1 cellular context compared by ENCODE assay signal in genomic region chr11:69000831-69001245, GRCh38.
TF ChIP-seq lines count a peak whose summit lies in the region.

No MANE protein-coding gene starts in this region.

TF ChIP-seq in K562, 482 proteins besides CTCF, POLR2A, EP300 and RAD21:
- TF ChIP-seq CBFB (CRISPR knock-in tag; IDR thresholded peaks at IDR 0.05) (no peak), TRIM24 (IDR thresholded peaks at IDR 0.05) (no peak), SRSF1 (IDR thresholded peaks at IDR 0.05; ENCODE audit: low read depth, low read length) (no peak), KDM2B (CRISPR knock-in tag; IDR thresholded peaks at IDR 0.05) (no peak), TFAP4 (CRISPR knock-in tag; IDR thresholded peaks at IDR 0.05; ENCODE audit: borderline replicate concordance) (0 out of 2 replicates have a peak, but pooled peaks have one; percentile 46), NR1H2 (CRISPR knock-in tag; IDR thresholded peaks at IDR 0.05) (no peak), EZH2 (IDR thresholded peaks at IDR 0.05; ENCODE audit: borderline replicate concordance, low read depth, low read length) (peak; percentile 55; the same call in 1 of the 2 replicates), NEUROD1 (IDR thresholded peaks at IDR 0.05; ENCODE audit: borderline replicate concordance, low read depth, low read length, partially characterized antibody) (no peak), TAF1 (IDR thresholded peaks at IDR 0.05; ENCODE audit: control insufficient read depth, extremely low read depth, insufficient read depth, low read length, severe bottlenecking) (no peak)
